8 cellular contexts compared by ENCODE assay signal in the genomic region with DNA sequence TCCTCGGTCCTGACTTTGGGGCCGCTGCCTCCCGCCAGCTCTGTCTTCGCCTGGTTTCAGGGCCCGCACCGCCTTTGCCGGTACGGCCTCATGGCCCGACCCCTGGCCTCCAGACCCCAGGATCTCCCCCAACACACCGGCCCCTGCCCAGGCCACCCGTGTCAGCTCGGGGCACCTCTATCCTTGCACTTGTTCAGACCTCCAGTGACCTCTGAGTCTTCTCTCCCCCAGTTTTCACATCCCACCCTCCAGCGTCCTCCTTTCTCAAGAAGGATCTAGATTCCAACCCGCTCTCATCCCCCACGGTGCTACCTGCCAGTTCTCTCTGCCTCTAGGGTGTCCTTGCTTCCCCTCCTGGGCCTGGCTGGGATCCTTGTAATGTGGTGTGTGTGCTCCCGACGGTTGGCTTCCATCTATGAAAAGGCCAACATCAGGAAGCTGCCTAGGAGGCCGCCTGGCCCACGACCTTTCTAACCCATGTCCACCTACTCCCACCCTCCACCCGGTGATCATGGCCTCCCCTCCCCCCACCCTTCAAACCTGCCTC.
A peak's percentile ranks its signal among the peaks of the same experiment; 100 is the strongest.
DNase-seq lines count a peak whose midpoint lies in the region; ATAC-seq, FAIRE-seq and TF ChIP-seq lines count a peak whose summit lies in the region.

No MANE protein-coding gene starts in this region.

- no peaks in the 10 kb centered on the region for H3K9me3 Mint-ChIP-seq in osteocyte (ENCODE audit: unreplicated experiment)

- H3K4me1 ChIP-seq in BLaER1, result peaks cover 14% of the 10 kb centered on the region
- peaks cover 0 to 10% (median 0%) of the 10 kb centered on the region in 4 donors for H3K4me1 ChIP-seq in Peyer's patch
- peaks cover 3% of the 10 kb centered on the region for H3K4me1 ChIP-seq in endothelial cell of umbilical vein (ENCODE audit: control insufficient read depth, extremely low read depth, insufficient read depth, low read length)

- H3K79me2 ChIP-seq in endothelial cell of umbilical vein (ENCODE audit: control insufficient read depth, insufficient read depth, low read length), result no peaks in the 10 kb centered on the region

- H3K27ac ChIP-seq in BLaER1 (no peak overlapping the region), Peyer's patch (peak overlapping the region; percentile 52 to 92 (median 88)), endothelial cell of umbilical vein (ENCODE audit: insufficient read depth, low read depth, low read length) (no peak overlapping the region)

- peaks cover 13% of the 10 kb centered on the region for H3K4me1 Mint-ChIP-seq in osteocyte (ENCODE audit: unreplicated experiment)

- peak overlapping the region; percentile 81 for H3K4me3 Mint-ChIP-seq in osteocyte (ENCODE audit: unreplicated experiment)

- CTCF ChIA-PET in endothelial cell of umbilical vein (lab: Charles Lee), result no interaction called here

- no TSS peak for BruUV-seq in endothelial cell of umbilical vein (replicated peaks; lab: Mats Ljungman, UMichigan)

- intact Hi-C loops in endothelial cell of umbilical vein (cut with micrococcal nuclease), result loop anchor here (5.0 kb wide), 1 partner anchor 1075 kb away; no protein-coding TSS in a partner anchor
- intact Hi-C loops in posterior cingulate gyrus (cut with DNase I), result no loop called here

- TF ChIP-seq CTCF in Peyer's patch (IDR thresholded peaks at IDR 0.05) (no peak), endothelial cell of umbilical vein (IDR thresholded peaks at IDR 0.05; ENCODE audit: extremely low read depth in 1 of 2, insufficient read depth in 1 of 2, low read depth in 1 of 2, low read length in 2 of 2) (no peak), osteocyte (IDR thresholded peaks at IDR 0.05) (no peak)

- dilution Hi-C loops in endothelial cell of umbilical vein (cut with MboI; ENCODE audit: extremely low pct_ligation_motif_present, low sequenced_read_pairs), result no loop called here

- H4K20me1 ChIP-seq in BLaER1, result no peaks in the 10 kb centered on the region
- no peaks in the 10 kb centered on the region for H4K20me1 ChIP-seq in endothelial cell of umbilical vein (replicated peaks; ENCODE audit: control insufficient read depth, extremely low read depth, insufficient read depth, low read length)

- H3K9me3 ChIP-seq in BLaER1 (no peaks in the 10 kb centered on the region), Peyer's patch (no peaks in the 10 kb centered on the region), endothelial cell of umbilical vein (replicated peaks; ENCODE audit: control insufficient read depth, insufficient read depth, low read length) (no peaks in the 10 kb centered on the region)

- FAIRE-seq in endothelial cell of umbilical vein (lab: Jason Lieb, UNC), result no peak

- no peak for DNase-seq in Peyer's patch
- no peak for DNase-seq in endothelial cell of umbilical vein (ENCODE audit: low read depth, low spot score)
- DNase-seq in osteocyte (ENCODE audit: extremely low spot score, unreplicated experiment), result no peak
- no peak for DNase-seq in posterior cingulate gyrus
- no peak for DNase-seq in 8988T
- DNase-seq in activated CD8-positive, alpha-beta memory T cell treated with anti-CD3 and anti-CD28 coated beads for 24 hours, result no peak

- H3K4me2 ChIP-seq in BLaER1 (peak overlapping the region; percentile 87), endothelial cell of umbilical vein (ENCODE audit: insufficient read depth, low read length) (no peak overlapping the region)

- H3K9me1 ChIP-seq in endothelial cell of umbilical vein (replicated peaks; ENCODE audit: control insufficient read depth, extremely low read depth, insufficient read depth, low read length), result no peaks in the 10 kb centered on the region

- H3K27ac Mint-ChIP-seq in osteocyte (ENCODE audit: unreplicated experiment), result peak overlapping the region; percentile 23

- H3K4me3 ChIP-seq in BLaER1, result peak overlapping the region; percentile 71
- peak overlapping the region in 3 of 4 donors; percentile 38 to 74 (median 72) for H3K4me3 ChIP-seq in Peyer's patch
- H3K4me3 ChIP-seq in endothelial cell of umbilical vein (replicated peaks in 1 of 3; ENCODE audit: insufficient read depth in 1 of 3, low read depth in 1 of 3, low read length in 3 of 3), result no peak overlapping the region

- POLR2A ChIA-PET in endothelial cell of umbilical vein (lab: Charles Lee), result no interaction called here

- peak overlapping the region; percentile 66; the same call in 1 of the 2 replicates for H3K9ac ChIP-seq in BLaER1
- H3K9ac ChIP-seq in endothelial cell of umbilical vein (replicated peaks; ENCODE audit: extremely low read depth, insufficient read depth, low read length), result no peak overlapping the region

- H3K36me3 ChIP-seq in BLaER1 (no peaks in the 10 kb centered on the region), Peyer's patch (no peaks in the 10 kb centered on the region), endothelial cell of umbilical vein (ENCODE audit: control insufficient read depth in 2 of 2, extremely low read depth in 1 of 2, insufficient read depth in 2 of 2, low read length in 2 of 2) (no peaks in the 10 kb centered on the region)

- TF ChIP-seq POLR2A in Peyer's patch (IDR thresholded peaks at IDR 0.05) (no peak), endothelial cell of umbilical vein (IDR thresholded peaks at IDR 0.05; ENCODE audit: low read depth, low read length) (no peak)

- H3K36me3 Mint-ChIP-seq in osteocyte (ENCODE audit: unreplicated experiment), result no peaks in the 10 kb centered on the region

- peak overlapping the region; percentile 66 for H2AFZ ChIP-seq in endothelial cell of umbilical vein (ENCODE audit: low read depth, low read length)

- H3K27me3 Mint-ChIP-seq in osteocyte (ENCODE audit: unreplicated experiment), result peaks cover 26% of the 10 kb centered on the region

- H3K27me3 ChIP-seq in BLaER1, result 0 out of 2 replicates have a peak, but pooled peaks cover 3% of the 10 kb centered on the region
- no peaks in the 10 kb centered on the region for H3K27me3 ChIP-seq in Peyer's patch
- peaks cover 6 to 10% of the 10 kb centered on the region in 2 experiments for H3K27me3 ChIP-seq in endothelial cell of umbilical vein (ENCODE audit: control insufficient read depth in 2 of 2, insufficient read depth in 2 of 2, low read length in 2 of 2)

- no peak for ATAC-seq in HG02763 (IDR thresholded peaks at IDR 0.05; ENCODE audit: unreplicated experiment)

TF ChIP-seq in endothelial cell of umbilical vein, 7 proteins besides CTCF, POLR2A, EP300 and RAD21:
- TF ChIP-seq FOS (IDR thresholded peaks at IDR 0.05; ENCODE audit: borderline replicate concordance, insufficient read depth, low read length) (no peak), POLR2AphosphoS5 (IDR thresholded peaks at IDR 0.05; ENCODE audit: insufficient read depth, low read depth, low read length) (no peak), JUN (IDR thresholded peaks at IDR 0.05; ENCODE audit: borderline replicate concordance, insufficient read depth, insufficient read length, low read depth) (no peak), GATA2 (IDR thresholded peaks at IDR 0.05; ENCODE audit: insufficient read depth, insufficient read length, low read depth, low read length) (no peak), MYC (IDR thresholded peaks at IDR 0.05; ENCODE audit: low read depth, low read length) (no peak), EZH2 (IDR thresholded peaks at IDR 0.05; ENCODE audit: borderline replicate concordance, low read depth, low read length, severe bottlenecking) (no peak)
- TF ChIP-seq, protein P1, sequence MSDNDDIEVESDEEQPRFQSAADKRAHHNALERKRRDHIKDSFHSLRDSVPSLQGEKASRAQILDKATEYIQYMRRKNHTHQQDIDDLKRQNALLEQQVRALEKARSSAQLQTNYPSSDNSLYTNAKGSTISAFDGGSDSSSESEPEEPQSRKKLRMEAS (IDR thresholded peaks at IDR 0.05; ENCODE audit: insufficient read depth, insufficient read length), result no peak

Comparison
In these comparisons a context has a peak if more than half of its experiments do, and no peak if none do; other contexts are left out.
1. H3K27ac ChIP-seq: peak in Peyer's patch (4 of 4); none in BLaER1 (single experiment) and endothelial cell of umbilical vein (single experiment).
2. H3K4me3 ChIP-seq: peak in BLaER1 (single experiment) and Peyer's patch (3 of 4); none in endothelial cell of umbilical vein (0 of 3).